9 cellular contexts compared by ENCODE assay signal in the genomic region with DNA sequence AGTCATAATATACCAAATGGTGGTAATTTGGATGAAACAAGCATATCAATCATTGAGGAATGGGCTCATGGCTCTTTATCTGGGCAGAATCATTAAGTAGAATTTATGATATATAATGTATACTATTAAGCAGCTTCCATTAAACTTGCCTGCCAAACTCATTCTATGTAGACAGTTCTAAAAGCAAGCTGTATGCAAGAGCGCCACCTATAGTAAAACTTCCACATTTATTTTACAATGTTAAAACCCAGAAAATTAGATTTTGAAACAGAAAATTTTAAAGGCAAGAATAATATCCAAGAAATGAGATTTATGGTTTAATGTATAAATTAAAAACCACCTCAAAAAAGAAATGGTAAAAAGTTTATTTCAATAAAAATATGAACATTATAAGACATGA.
DNase-seq lines count a peak whose midpoint lies in the region; ATAC-seq and TF ChIP-seq lines count a peak whose summit lies in the region.
"Had no signal": no experiment of that assay in that cellular context is flagged by ENCODE, and none has a peak within 500 bp of the region (broad histone marks: within the 10 kb centered on the region; RNA-seq: fewer than 3 reads in every experiment).

No MANE protein-coding gene starts in this region.

- H2AFZ ChIP-seq in mesenchymal stem cell (ENCODE audit: low read depth, low read length) = no peak overlapping the region

- H3K27ac ChIP-seq in heart right ventricle (no peak overlapping the region), body of pancreas (no peak overlapping the region), mesenchymal stem cell (ENCODE audit: low read length, poor library complexity, severe bottlenecking) (no peak overlapping the region)

- H3K14ac ChIP-seq in mesenchymal stem cell (ENCODE audit: low read length in 2 of 2) = no peak overlapping the region

- H3K9me3 Mint-ChIP-seq in activated T-helper 2 cell treated with anti-CD3 and anti-CD28 coated beads, Interferon-gamma antibody, Interleukin-2, Interleukin-4, amounts not matched to agents 10 μg/mL and 5 μg/mL and 100 μg/mL, durations not matched to agents 14 hours and 24 hours and 36 hours = no peaks in the 10 kb centered on the region

- no peak overlapping the region for H2BK120ac ChIP-seq in mesenchymal stem cell (ENCODE audit: low read depth, low read length)

- no peaks in the 10 kb centered on the region for H3K79me1 ChIP-seq in mesenchymal stem cell (replicated peaks; ENCODE audit: low read length, poor library complexity, severe bottlenecking)

- H3K4me3 Mint-ChIP-seq in activated T-helper 2 cell treated with anti-CD3 and anti-CD28 coated beads, Interferon-gamma antibody, Interleukin-2, Interleukin-4, amounts not matched to agents 10 μg/mL and 5 μg/mL and 100 μg/mL, durations not matched to agents 14 hours and 24 hours and 36 hours (ENCODE audit: low read depth) = no peak overlapping the region
- H3K4me3 Mint-ChIP-seq: activated naive CD8-positive, alpha-beta T cell had no signal

- intact Hi-C loops in heart right ventricle (cut with DNase I) (no loop called here), left cardiac atrium (cut with DNase I) (no loop called here), body of pancreas (cut with DNase I) (no loop called here)
- intact Hi-C loops in activated T-helper 2 cell treated with anti-CD3 and anti-CD28 coated beads, Interferon-gamma antibody, Interleukin-2, Interleukin-4, amounts not matched to agents 10 μg/mL and 5 μg/mL and 100 μg/mL, durations not matched to agents 14 hours and 24 hours and 36 hours (cut with micrococcal nuclease) = no loop called here

- no peak overlapping the region for H3K27ac Mint-ChIP-seq in activated T-helper 2 cell treated with anti-CD3 and anti-CD28 coated beads, Interferon-gamma antibody, Interleukin-2, Interleukin-4, amounts not matched to agents 10 μg/mL and 5 μg/mL and 100 μg/mL, durations not matched to agents 14 hours and 24 hours and 36 hours
- H3K27ac Mint-ChIP-seq: activated naive CD8-positive, alpha-beta T cell had no signal

- ATAC-seq in heart right ventricle (no peak), left cardiac atrium (no peak), body of pancreas (no peak), HG03039 (IDR thresholded peaks at IDR 0.05; ENCODE audit: unreplicated experiment) (no peak)

- no peak overlapping the region for H2BK15ac ChIP-seq in mesenchymal stem cell (ENCODE audit: low read depth, poor library complexity, severe bottlenecking)

- H2BK12ac ChIP-seq in mesenchymal stem cell (ENCODE audit: low read length in 2 of 2) = no peak overlapping the region

- H2AK5ac ChIP-seq in mesenchymal stem cell (ENCODE audit: low read length, severe bottlenecking) = no peak overlapping the region

- H3K36me3 ChIP-seq in heart right ventricle (no peaks in the 10 kb centered on the region), body of pancreas (replicated peaks in 1 of 2; ENCODE audit: insufficient read depth in 1 of 2, low read depth in 2 of 2) (no peaks in the 10 kb centered on the region), mesenchymal stem cell (ENCODE audit: control insufficient read depth in 1 of 2, insufficient read depth in 2 of 2, low read depth in 1 of 2, low read length in 2 of 2) (no peaks in the 10 kb centered on the region)

- H3K4me3 ChIP-seq in heart right ventricle (no peak overlapping the region), body of pancreas (no peak overlapping the region), mesenchymal stem cell (ENCODE audit: insufficient read depth in 1 of 2, low read depth in 1 of 2, low read length in 2 of 2) (no peak overlapping the region)

- H2BK5ac ChIP-seq in mesenchymal stem cell (ENCODE audit: low read depth, low read length, poor library complexity, severe bottlenecking) = no peak overlapping the region

- H3K9me3 ChIP-seq in heart right ventricle = no peaks in the 10 kb centered on the region
- H3K9me3 ChIP-seq in body of pancreas = no peaks in the 10 kb centered on the region
- no peaks in the 10 kb centered on the region for H3K9me3 ChIP-seq in mesenchymal stem cell (ENCODE audit: control insufficient read depth, low read length)

- TF ChIP-seq CTCF in heart right ventricle (IDR thresholded peaks at IDR 0.05) (peak in 8 of 9 donors; percentile 31 to 68 (median 56)), body of pancreas (IDR thresholded peaks at IDR 0.05) (peak in 6 of 7 experiments; percentile 51 to 66 (median 58))

- no peak for DNase-seq in heart right ventricle
- no peak for DNase-seq in left cardiac atrium
- peak; percentile 22 to 33 for DNase-seq in NCI-H1930 (lab: John Stamatoyannopoulos, UW)
- DNase-seq in body of pancreas = no peak
- peak; percentile 47 for DNase-seq in mesenchymal stem cell
- no peak for DNase-seq in activated T-helper 2 cell treated with anti-CD3 and anti-CD28 coated beads, Interferon-gamma antibody, Interleukin-2, Interleukin-4, amounts not matched to agents 10 μg/mL and 5 μg/mL and 100 μg/mL, durations not matched to agents 14 hours and 24 hours and 36 hours (ENCODE audit: low spot score)
- no peak for DNase-seq in activated CD4-positive, alpha-beta T cell treated with anti-CD3 and anti-CD28 coated beads, Interleukin-2, amount 50 U/mL, for 48 hours

- no peaks in the 10 kb centered on the region for H3K27me3 Mint-ChIP-seq in activated T-helper 2 cell treated with anti-CD3 and anti-CD28 coated beads, Interferon-gamma antibody, Interleukin-2, Interleukin-4, amounts not matched to agents 10 μg/mL and 5 μg/mL and 100 μg/mL, durations not matched to agents 14 hours and 24 hours and 36 hours (ENCODE audit: low read depth)

- no peaks in the 10 kb centered on the region for H3K4me1 Mint-ChIP-seq in activated T-helper 2 cell treated with anti-CD3 and anti-CD28 coated beads, Interferon-gamma antibody, Interleukin-2, Interleukin-4, amounts not matched to agents 10 μg/mL and 5 μg/mL and 100 μg/mL, durations not matched to agents 14 hours and 24 hours and 36 hours (ENCODE audit: low read depth)

- H3K4me1 ChIP-seq in heart right ventricle (no peaks in the 10 kb centered on the region), body of pancreas (no peaks in the 10 kb centered on the region), mesenchymal stem cell (ENCODE audit: control insufficient read depth, insufficient read depth, low read depth, low read length) (no peaks in the 10 kb centered on the region)

- H3K9ac ChIP-seq in mesenchymal stem cell (ENCODE audit: low read length) = no peak overlapping the region

- no peak overlapping the region for H3K4me2 ChIP-seq in mesenchymal stem cell (ENCODE audit: low read length, poor library complexity, severe bottlenecking)

- no peak overlapping the region for H3K18ac ChIP-seq in mesenchymal stem cell (ENCODE audit: low read depth in 1 of 2, low read length in 2 of 2)

- no peak overlapping the region for H4K8ac ChIP-seq in mesenchymal stem cell (ENCODE audit: low read length)

- H3K36me3 Mint-ChIP-seq in activated T-helper 2 cell treated with anti-CD3 and anti-CD28 coated beads, Interferon-gamma antibody, Interleukin-2, Interleukin-4, amounts not matched to agents 10 μg/mL and 5 μg/mL and 100 μg/mL, durations not matched to agents 14 hours and 24 hours and 36 hours (ENCODE audit: low read depth) = no peaks in the 10 kb centered on the region
- H3K36me3 Mint-ChIP-seq: activated naive CD8-positive, alpha-beta T cell had no signal

- 19 to 22% methylated on average over 1 of the region's 1 CpG for WGBS in heart right ventricle, 2 donors
- 9 to 14% methylated on average over 1 of the region's 1 CpG for WGBS in body of pancreas, 2 donors
- no CpG with 5 or more reads among the region's 1 CpG for WGBS in mesenchymal stem cell

- H3K23ac ChIP-seq in mesenchymal stem cell (ENCODE audit: low read length in 2 of 2) = no peak overlapping the region

- no peaks in the 10 kb centered on the region for H3K27me3 ChIP-seq in heart right ventricle
- H3K27me3 ChIP-seq in body of pancreas = no peaks in the 10 kb centered on the region
- no peaks in the 10 kb centered on the region for H3K27me3 ChIP-seq in mesenchymal stem cell (ENCODE audit: control insufficient read depth in 1 of 2, insufficient read depth in 1 of 2, low read length in 2 of 2)

- H4K91ac ChIP-seq in mesenchymal stem cell (ENCODE audit: low read length) = no peak overlapping the region

- no peak overlapping the region for H3K4ac ChIP-seq in mesenchymal stem cell (ENCODE audit: low read depth in 1 of 2, low read length in 2 of 2)

- no peak for TF ChIP-seq POLR2A in body of pancreas (IDR thresholded peaks at IDR 0.05)

Comparison
In these comparisons a context has a peak if more than half of its experiments do, and no peak if none do; other contexts are left out.
1. DNase-seq: peak in NCI-H1930 (2 of 2) and mesenchymal stem cell (single experiment); none in heart right ventricle (0 of 2), left cardiac atrium (single experiment), body of pancreas (0 of 4), activated T-helper 2 cell treated with anti-CD3 and anti-CD28 coated beads, Interferon-gamma antibody, Interleukin-2, Interleukin-4, amounts not matched to agents 10 μg/mL and 5 μg/mL and 100 μg/mL, durations not matched to agents 14 hours and 24 hours and 36 hours (single experiment) and activated CD4-positive, alpha-beta T cell treated with anti-CD3 and anti-CD28 coated beads, Interleukin-2, amount 50 U/mL, for 48 hours (0 of 2).